17 cellular contexts compared by ENCODE assay signal in genomic region chr1:182408435-182409070, GRCh38. TPM values are rescaled to one million over a fixed set of nuclear protein-coding genes. Genes with fewer than 3 reads are reported as not detected.
DNase-seq lines count a peak whose midpoint lies in the region; ATAC-seq and TF ChIP-seq lines count a peak whose summit lies in the region.
"Had no signal": no experiment of that assay in that cellular context is flagged by ENCODE, and none has a peak within 500 bp of the region (broad histone marks: within the 10 kb centered on the region; RNA-seq: fewer than 3 reads in every experiment).

No MANE protein-coding gene starts in this region.

- no peak overlapping the region for H3K56ac ChIP-seq in IMR-90 (ENCODE audit: extremely low read depth, insufficient read depth, low read length)

- POLR2A ChIA-PET in IMR-90 (lab: Charles Lee; ENCODE audit: unreplicated experiment), result no interaction called here

- H3K4ac ChIP-seq in IMR-90 (ENCODE audit: low read depth, low read length), result no peak overlapping the region

- H3K27me3 ChIP-seq in IMR-90 (ENCODE audit: control insufficient read depth, insufficient read depth, low read length) (peaks cover 2% of the 10 kb centered on the region; the same call in 1 of the 2 replicates), hepatocyte (no peaks in the 10 kb centered on the region), lung (ENCODE audit: control insufficient read depth, insufficient read depth) (no peaks in the 10 kb centered on the region), upper lobe of left lung (no peaks in the 10 kb centered on the region)
- H3K27me3 ChIP-seq: SJCRH30 had no signal

- no peak overlapping the region for H2BK5ac ChIP-seq in IMR-90 (ENCODE audit: low read depth, low read length, poor library complexity, severe bottlenecking)

- no TSS peak for BruUV-seq in IMR-90 (replicated peaks; lab: Mats Ljungman, UMichigan)

- H3K36me3 ChIP-seq in IMR-90 (ENCODE audit: control insufficient read depth, insufficient read depth, low read length) (no peaks in the 10 kb centered on the region), hepatocyte (replicated peaks; ENCODE audit: insufficient read depth, low read depth) (no peaks in the 10 kb centered on the region), lung (ENCODE audit: control insufficient read depth in 2 of 2, insufficient read depth in 2 of 2, low read length in 2 of 2) (no peaks in the 10 kb centered on the region), upper lobe of left lung (no peaks in the 10 kb centered on the region)
- H3K36me3 ChIP-seq: BE2C, SJCRH30 had no signal

- no peak overlapping the region for H4K91ac ChIP-seq in IMR-90 (ENCODE audit: insufficient read depth, low read depth, low read length)

- WGBS in IMR-90 (ENCODE audit: extremely low coverage in 2 of 2, insufficient read length in 1 of 2), 2 experiments, result no CpG with 5 or more reads among the region's 3 CpGs
- WGBS in hepatocyte (ENCODE audit: low lambda C conversion rate, missing lambda C conversion rate), result 55% methylated on average over 3 of the region's 3 CpGs
- WGBS in lung, 2 donors, result 65 to 75% methylated on average over 3 of the region's 3 CpGs
- WGBS in upper lobe of left lung, 2 donors, result 74 to 80% methylated on average over 3 of the region's 3 CpGs

- H2BK15ac ChIP-seq in IMR-90 (ENCODE audit: low read depth, low read length), result no peak overlapping the region

- H2AK9ac ChIP-seq in IMR-90 (replicated peaks; ENCODE audit: low read depth, low read length, poor library complexity), result peak overlapping the region; percentile 25

- in situ Hi-C loops in IMR-90 (cut with MboI; ENCODE audit: low sequenced_read_pairs), result no loop called here

- H3K9me3 ChIP-seq in IMR-90 (ENCODE audit: control insufficient read depth, insufficient read depth, low read length) (no peaks in the 10 kb centered on the region), hepatocyte (ENCODE audit: low read depth) (no peaks in the 10 kb centered on the region), lung (ENCODE audit: control insufficient read depth in 2 of 2, insufficient read depth in 1 of 2, low read length in 1 of 2) (peaks cover 0 to 3% of the 10 kb centered on the region in 2 donors), upper lobe of left lung (peaks cover 0 to 5% (median 2%) of the 10 kb centered on the region in 4 donors)
- H3K9me3 ChIP-seq: BE2C, SJCRH30 had no signal

- no peak overlapping the region for H2BK20ac ChIP-seq in IMR-90 (ENCODE audit: low read depth, low read length)

- TF ChIP-seq CTCF in IMR-90 (conservative IDR thresholded peaks at IDR 0.05; ENCODE audit: low read depth, low read length), result no peak
- TF ChIP-seq CTCF in hepatocyte (IDR thresholded peaks at IDR 0.05; ENCODE audit: poor library complexity), result no peak
- no peak for TF ChIP-seq CTCF in lung (IDR thresholded peaks at IDR 0.05; ENCODE audit: control extremely low read depth, extremely low read depth)
- no peak for TF ChIP-seq CTCF in upper lobe of left lung (IDR thresholded peaks at IDR 0.05)

- no peaks in the 10 kb centered on the region for H3K9me2 ChIP-seq in hepatocyte (replicated peaks; ENCODE audit: insufficient read depth)

- dilution Hi-C loops in IMR-90 (cut with HindIII; ENCODE audit: low sequenced_read_pairs, unreplicated experiment), result no loop called here

- no peak overlapping the region for H4K8ac ChIP-seq in IMR-90 (ENCODE audit: low read depth in 2 of 2, low read length in 2 of 2)

- no peak for ATAC-seq in IMR-90 (ENCODE audit: low read depth)
- peak; percentile 6 for ATAC-seq in lung (ENCODE audit: insufficient read depth, low FRiP score)
- peak; percentile 21 to 78 for ATAC-seq in upper lobe of left lung (ENCODE audit: low FRiP score in 2 of 2)
- ATAC-seq in HG03097 (IDR thresholded peaks at IDR 0.05; ENCODE audit: low FRiP score, unreplicated experiment), result no peak

- no peaks in the 10 kb centered on the region for H3K79me1 ChIP-seq in IMR-90 (ENCODE audit: low read depth in 1 of 2, low read length in 2 of 2)

- intact Hi-C loops in IMR-90 (cut with micrococcal nuclease), result no loop called here

- H3K4me3 ChIP-seq in IMR-90 (ENCODE audit: insufficient read depth, low read depth, low read length), result no peak overlapping the region
- no peak overlapping the region for H3K4me3 ChIP-seq in hepatocyte
- no peak overlapping the region for H3K4me3 ChIP-seq in lung
- no peak overlapping the region for H3K4me3 ChIP-seq in upper lobe of left lung
- H3K4me3 ChIP-seq: SJCRH30 had no signal

- H3K27ac ChIP-seq in IMR-90 (ENCODE audit: insufficient read depth, low read length) (no peak overlapping the region), hepatocyte (peak overlapping the region; percentile 80), lung (ENCODE audit: low read depth in 1 of 2, low read length in 1 of 2) (no peak overlapping the region), upper lobe of left lung (no peak overlapping the region)
- H3K27ac ChIP-seq: RWPE1, SJCRH30 had no signal

- H3K4me1 ChIP-seq in IMR-90 (ENCODE audit: control insufficient read depth, insufficient read depth, low read length), result no peaks in the 10 kb centered on the region
- H3K4me1 ChIP-seq in hepatocyte (ENCODE audit: insufficient read depth), result peaks cover 5% of the 10 kb centered on the region
- H3K4me1 ChIP-seq in lung (ENCODE audit: control insufficient read depth in 2 of 2, insufficient read depth in 2 of 2, low read length in 2 of 2), result peaks cover 0 to 2% of the 10 kb centered on the region in 2 donors
- peaks cover 0 to 6% (median 0%) of the 10 kb centered on the region in 4 donors for H3K4me1 ChIP-seq in upper lobe of left lung
- H3K4me1 ChIP-seq: BE2C, SJCRH30 had no signal

- no peak overlapping the region for H2AFZ ChIP-seq in IMR-90 (replicated peaks; ENCODE audit: low read length, poor library complexity)
- H2AFZ ChIP-seq in hepatocyte, result peak overlapping the region; percentile 7

- TF ChIP-seq POLR2A in IMR-90 (IDR thresholded peaks at IDR 0.05; ENCODE audit: low read depth, low read length) (no peak), upper lobe of left lung (IDR thresholded peaks at IDR 0.05) (no peak)

- no peak for TF ChIP-seq EP300 in upper lobe of left lung (IDR thresholded peaks at IDR 0.05)

- CTCF ChIA-PET in IMR-90 (lab: Yijun Ruan, JAX), result no interaction called here

- H2BK120ac ChIP-seq in IMR-90 (ENCODE audit: low read depth, low read length), result no peak overlapping the region

- H4K20me1 ChIP-seq in IMR-90 (ENCODE audit: insufficient read depth, low read length) (no peaks in the 10 kb centered on the region), hepatocyte (ENCODE audit: insufficient read depth, poor library complexity, severe bottlenecking) (no peaks in the 10 kb centered on the region)

- H4K5ac ChIP-seq in IMR-90 (ENCODE audit: low read depth, low read length), result no peak overlapping the region

- TF ChIP-seq RAD21 in IMR-90 (IDR thresholded peaks at IDR 0.05; ENCODE audit: low read length), result no peak

- H3K79me2 ChIP-seq in hepatocyte, result no peaks in the 10 kb centered on the region

- no peak overlapping the region for H3K23ac ChIP-seq in IMR-90 (ENCODE audit: low read depth, low read length)

- DNase-seq in IMR-90, result no peak
- peak; percentile 60 for DNase-seq in hepatocyte (ENCODE audit: low spot score)
- no peak for DNase-seq in lung (ENCODE audit: low spot score)
- peak in 1 of 2 donors; percentile 46 for DNase-seq in upper lobe of left lung
- DNase-seq in C1 segment of cervical spinal cord (lab: John Stamatoyannopoulos, UW), result no peak
- DNase-seq in GF-D8 (lab: John Stamatoyannopoulos, UW), result no peak
- DNase-seq in NCI-H2227 treated with DMSO at 0.1 percent for 48 hours (lab: John Stamatoyannopoulos, UW), result no peak
- DNase-seq: BE2C, DMS 273 treated with DMSO at 0.1 percent for 48 hours, NCI-H1436, NCI-H2081 treated with DMSO at 0.1 percent for 48 hours, NCI-H524 treated with DMSO at 0.1 percent for 48 hours, SJCRH30 had no signal

- no peak overlapping the region for H2AK5ac ChIP-seq in IMR-90 (ENCODE audit: low read depth, low read length)

- H3K18ac ChIP-seq in IMR-90 (ENCODE audit: low read depth, low read length), result no peak overlapping the region

- H3K9me1 ChIP-seq in IMR-90 (ENCODE audit: insufficient read depth, low read length), result no peaks in the 10 kb centered on the region

- no peak overlapping the region for H3K9ac ChIP-seq in IMR-90 (ENCODE audit: low read depth, low read length)

- no peak overlapping the region for H3K14ac ChIP-seq in IMR-90 (replicated peaks; ENCODE audit: low read depth, low read length)

- no peak overlapping the region for H3K4me2 ChIP-seq in IMR-90 (ENCODE audit: low read depth, low read length)
- H3K4me2 ChIP-seq in hepatocyte, result peak overlapping the region; percentile 23

RNA-seq across cellular contexts. Expression of gene TEDDM1, which starts 8.1 kb away (rescaled TPM):
- total RNA-seq in IMR-90 (2012; rRNA removed), result not detected in 2 replicates
- not detected in 2 replicates for polyA plus RNA-seq in IMR-90 (2012; rRNA removed)
- not detected in 2 replicates for polyA plus RNA-seq in IMR-90 (2012; cell fraction: cytosol; rRNA removed)
- polyA plus RNA-seq in IMR-90 (2012; cell fraction: nucleus; rRNA removed; ENCODE audit: low replicate concordance), result not detected in 2 replicates
- not detected in 2 replicates for total RNA-seq in hepatocyte
- not detected in 2 replicates for polyA plus RNA-seq in hepatocyte
- total RNA-seq in lung, result not detected
- polyA plus RNA-seq in lung, result not detected
- total RNA-seq in upper lobe of left lung, result not detected
- total RNA-seq: SJCRH30 had no signal
- polyA plus RNA-seq: AG04450 had no signal

RNA-seq across cellular contexts. Expression of gene GLUL, which starts 17.0 kb away (rescaled TPM):
- total RNA-seq in IMR-90 (2012; rRNA removed), result 236 and 385 TPM in 2 replicates
- polyA plus RNA-seq in IMR-90 (2012; rRNA removed), result 131 and 149 TPM in 2 replicates
- polyA plus RNA-seq in IMR-90 (2012; cell fraction: cytosol; rRNA removed), result 130 and 187 TPM in 2 replicates
- polyA plus RNA-seq in IMR-90 (2012; cell fraction: nucleus; rRNA removed; ENCODE audit: low replicate concordance), result 157 and 174 TPM in 2 replicates
- 846 and 893 TPM in 2 replicates for total RNA-seq in hepatocyte
- 677 and 747 TPM in 2 replicates for polyA plus RNA-seq in hepatocyte
- 1,000 to 10,000 TPM in 1 of 2 donors, 100 to 1,000 TPM in 1; 754 to 1,619 TPM for total RNA-seq in lung
- polyA plus RNA-seq in lung, result 1,000 to 10,000 TPM in 1 of 2 donors, 100 to 1,000 TPM in 1; 209 to 2,889 TPM
- total RNA-seq in upper lobe of left lung, result 1,000 to 10,000 TPM; 1,145 to 1,831 (median 1,583) TPM

RNA-seq across cellular contexts. Expression of gene RGSL1, which starts 41.4 kb away (rescaled TPM):
- not detected in 2 replicates for total RNA-seq in IMR-90 (2012; rRNA removed)
- polyA plus RNA-seq in IMR-90 (2012; rRNA removed), result not detected in 2 replicates
- polyA plus RNA-seq in IMR-90 (2012; cell fraction: cytosol; rRNA removed), result not detected in 2 replicates
- polyA plus RNA-seq in IMR-90 (2012; cell fraction: nucleus; rRNA removed; ENCODE audit: low replicate concordance), result not detected in 2 replicates
- not detected in 2 replicates for total RNA-seq in hepatocyte
- not detected in 2 replicates for polyA plus RNA-seq in hepatocyte
- total RNA-seq in lung, result not detected
- under 1 TPM in 1 of 2 donors, not detected in 1; 0.13 TPM for polyA plus RNA-seq in lung
- total RNA-seq in upper lobe of left lung, result not detected
- total RNA-seq: SJCRH30 had no signal
- polyA plus RNA-seq: AG04450, IgD-negative memory B cell had no signal

Comparison
In these comparisons a context has a peak if more than half of its experiments do, and no peak if none do; other contexts are left out.
1. ATAC-seq: peak in lung (single experiment) and upper lobe of left lung (2 of 2); none in IMR-90 (single experiment) and HG03097 (single experiment).